In genomic region chr12:2180737-2181082, GRCh38 we compare ENCODE assay signal across 20 cellular contexts.
DNase-seq lines count a peak whose midpoint lies in the region; ATAC-seq and TF ChIP-seq lines count a peak whose summit lies in the region.
"Had no signal": no experiment of that assay in that cellular context is flagged by ENCODE, and none has a peak within 500 bp of the region (broad histone marks: within the 10 kb centered on the region; RNA-seq: fewer than 3 reads in every experiment).

No MANE protein-coding gene starts in this region.

- TF ChIP-seq CTCF in GM23338 (conservative IDR thresholded peaks at IDR 0.05; ENCODE audit: low read depth in 2 of 2) = no peak
- no peak for TF ChIP-seq CTCF in hepatocyte (IDR thresholded peaks at IDR 0.05; ENCODE audit: poor library complexity)
- TF ChIP-seq CTCF in stomach (IDR thresholded peaks at IDR 0.05) = no peak

- no peak overlapping the region for H3K4me3 Mint-ChIP-seq in GM23338
- H3K4me3 Mint-ChIP-seq: activated T-cell treated with anti-CD3 and anti-CD28 coated beads, Interleukin-2, amount 50 U/mL, for 4 hours; T-cell had no signal

- H3K27ac ChIP-seq in GM23338 (ENCODE audit: low read depth) (no peak overlapping the region), cingulate gyrus (ENCODE audit: low read depth, low read length) (peak overlapping the region; percentile 66), hepatocyte (peak overlapping the region; percentile 14), stomach (peak overlapping the region in 4 of 5 donors; percentile 67 to 83 (median 77))

- H3K4me2 ChIP-seq in GM23338 (no peak overlapping the region), hepatocyte (no peak overlapping the region)

- H3K9me3 ChIP-seq in hepatocyte (ENCODE audit: low read depth) (no peaks in the 10 kb centered on the region), stomach (no peaks in the 10 kb centered on the region), HAP-1 (no peaks in the 10 kb centered on the region)
- H3K9me3 ChIP-seq: mucosa of descending colon had no signal

- H3K27ac Mint-ChIP-seq in GM23338 = 0 out of 2 replicates have a peak overlapping the region, but pooled peaks have one; percentile 41
- H3K27ac Mint-ChIP-seq: activated naive CD4-positive, alpha-beta T cell treated with anti-CD3 and anti-CD28 coated beads, Interleukin-2, amount 50 U/mL, for 72 hours; T-cell had no signal

- intact Hi-C loops in stomach (cut with DNase I; ENCODE audit: low total_unique reads) = no loop called here

- WGBS in hepatocyte (ENCODE audit: low lambda C conversion rate, missing lambda C conversion rate) = 96% methylated on average over 3 of the region's 3 CpGs
- 50 to 77% (median 60%) methylated on average over 3 of the region's 3 CpGs for WGBS in stomach, 5 donors

- peaks cover 24% of the 10 kb centered on the region for H3K4me1 Mint-ChIP-seq in GM23338

- no peaks in the 10 kb centered on the region for H4K20me1 ChIP-seq in GM23338 (replicated peaks; ENCODE audit: insufficient read depth)
- H4K20me1 ChIP-seq in hepatocyte (ENCODE audit: insufficient read depth, poor library complexity, severe bottlenecking) = no peaks in the 10 kb centered on the region

- ATAC-seq in GM23338 = no peak
- ATAC-seq: activated naive CD4-positive, alpha-beta T cell treated with anti-CD3 and anti-CD28 coated beads, Interleukin-2, amount 50 U/mL, for 72 hours; activated T-cell treated with anti-CD3 and anti-CD28 coated beads, Interleukin-2, amount 50 U/mL, for 4 hours; Panc1; T-cell had no signal

- no peaks in the 10 kb centered on the region for H3K36me3 Mint-ChIP-seq in GM23338 (ENCODE audit: low read depth)
- H3K36me3 Mint-ChIP-seq: activated naive CD4-positive, alpha-beta T cell treated with anti-CD3 and anti-CD28 coated beads, Interleukin-2, amount 50 U/mL, for 72 hours; T-cell had no signal

- H3K36me3 ChIP-seq in GM23338 (ENCODE audit: insufficient read depth) = no peaks in the 10 kb centered on the region
- no peaks in the 10 kb centered on the region for H3K36me3 ChIP-seq in hepatocyte (replicated peaks; ENCODE audit: insufficient read depth, low read depth)
- no peaks in the 10 kb centered on the region for H3K36me3 ChIP-seq in stomach
- H3K36me3 ChIP-seq in HAP-1 (replicated peaks) = no peaks in the 10 kb centered on the region

- H3K27me3 ChIP-seq in GM23338 (ENCODE audit: insufficient read depth) (no peaks in the 10 kb centered on the region), hepatocyte (no peaks in the 10 kb centered on the region), stomach (no peaks in the 10 kb centered on the region), HAP-1 (ENCODE audit: low read depth) (peaks cover 3% of the 10 kb centered on the region; the same call in 1 of the 2 replicates)

- TF ChIP-seq POLR2A in stomach (IDR thresholded peaks at IDR 0.05) = no peak

- H3K9me3 Mint-ChIP-seq in GM23338 = no peaks in the 10 kb centered on the region
- H3K9me3 Mint-ChIP-seq: activated naive CD4-positive, alpha-beta T cell treated with anti-CD3 and anti-CD28 coated beads, Interleukin-2, amount 50 U/mL, for 72 hours; activated T-cell treated with anti-CD3 and anti-CD28 coated beads, Interleukin-2, amount 50 U/mL, for 4 hours; T-cell had no signal

- no peaks in the 10 kb centered on the region for H3F3A ChIP-seq in GM23338 (replicated peaks; ENCODE audit: low read depth)

- H3K4me3 ChIP-seq in GM23338 = no peak overlapping the region
- no peak overlapping the region for H3K4me3 ChIP-seq in hepatocyte
- no peak overlapping the region for H3K4me3 ChIP-seq in stomach
- H3K4me3 ChIP-seq in HAP-1 = no peak overlapping the region
- H3K4me3 ChIP-seq: mucosa of descending colon had no signal

- in situ Hi-C loops in HAP-1 (cut with MboI; ENCODE audit: low sequenced_read_pairs) = no loop called here

- H3K4me1 ChIP-seq in GM23338 (ENCODE audit: insufficient read depth) (peaks cover 12% of the 10 kb centered on the region), hepatocyte (ENCODE audit: insufficient read depth) (peaks cover 5% of the 10 kb centered on the region), stomach (peaks cover 0 to 44% (median 21%) of the 10 kb centered on the region in 4 donors), HAP-1 (no peaks in the 10 kb centered on the region)

- peaks cover 2% of the 10 kb centered on the region for H3K27me3 Mint-ChIP-seq in GM23338 (ENCODE audit: insufficient read depth, low read depth, poor library complexity)

- H3K9me2 ChIP-seq in GM23338 (ENCODE audit: insufficient read depth) (no peaks in the 10 kb centered on the region), hepatocyte (replicated peaks; ENCODE audit: insufficient read depth) (no peaks in the 10 kb centered on the region)

- DNase-seq in GM23338 (ENCODE audit: low spot score) (no peak), hepatocyte (ENCODE audit: low spot score) (no peak), stomach (no peak), HAP-1 (ENCODE audit: low spot score in 2 of 2) (no peak), T1000 (lab: John Stamatoyannopoulos, UW) (no peak), putamen (ENCODE audit: low spot score) (no peak)
- no peak for DNase-seq in effector CD8-positive, alpha-beta T cell (lab: John Stamatoyannopoulos, UW)
- DNase-seq: activated CD4-positive, alpha-beta T cell treated with anti-CD3 and anti-CD28 coated beads, Interleukin-2, amount 50 U/mL, for 48 hours; activated T-cell treated with anti-CD3 and anti-CD28 coated beads, Interleukin-2, amount 50 U/mL, for 4 hours; effector CD4-positive, alpha-beta T cell; Kasumi-1; NCI-H1417 treated with DMSO at 0.1 percent for 48 hours; NCI-H2171; NCI-H82; small intestine; T-cell had no signal

- H3K79me2 ChIP-seq in GM23338 (replicated peaks; ENCODE audit: insufficient read depth) = no peaks in the 10 kb centered on the region
- no peaks in the 10 kb centered on the region for H3K79me2 ChIP-seq in hepatocyte

- no peak for TF ChIP-seq EP300 in stomach (IDR thresholded peaks at IDR 0.05)

- H2AFZ ChIP-seq in GM23338 (no peak overlapping the region), hepatocyte (no peak overlapping the region)

TF ChIP-seq in GM23338, 12 proteins besides CTCF, POLR2A, EP300 and RAD21 (continues in another document):
- no peak for TF ChIP-seq STAT1 (IDR thresholded peaks at IDR 0.05; ENCODE audit: unreplicated experiment)
- no peak for TF ChIP-seq CREB1 (CRISPR knock-in tag; IDR thresholded peaks at IDR 0.05; ENCODE audit: low read depth)
- TF ChIP-seq ETS1 (IDR thresholded peaks at IDR 0.05) = no peak
- no peak for TF ChIP-seq EZH2phosphoT487 (IDR thresholded peaks at IDR 0.05; ENCODE audit: unreplicated experiment)
